8 cellular contexts compared by ENCODE assay signal in the genomic region with DNA sequence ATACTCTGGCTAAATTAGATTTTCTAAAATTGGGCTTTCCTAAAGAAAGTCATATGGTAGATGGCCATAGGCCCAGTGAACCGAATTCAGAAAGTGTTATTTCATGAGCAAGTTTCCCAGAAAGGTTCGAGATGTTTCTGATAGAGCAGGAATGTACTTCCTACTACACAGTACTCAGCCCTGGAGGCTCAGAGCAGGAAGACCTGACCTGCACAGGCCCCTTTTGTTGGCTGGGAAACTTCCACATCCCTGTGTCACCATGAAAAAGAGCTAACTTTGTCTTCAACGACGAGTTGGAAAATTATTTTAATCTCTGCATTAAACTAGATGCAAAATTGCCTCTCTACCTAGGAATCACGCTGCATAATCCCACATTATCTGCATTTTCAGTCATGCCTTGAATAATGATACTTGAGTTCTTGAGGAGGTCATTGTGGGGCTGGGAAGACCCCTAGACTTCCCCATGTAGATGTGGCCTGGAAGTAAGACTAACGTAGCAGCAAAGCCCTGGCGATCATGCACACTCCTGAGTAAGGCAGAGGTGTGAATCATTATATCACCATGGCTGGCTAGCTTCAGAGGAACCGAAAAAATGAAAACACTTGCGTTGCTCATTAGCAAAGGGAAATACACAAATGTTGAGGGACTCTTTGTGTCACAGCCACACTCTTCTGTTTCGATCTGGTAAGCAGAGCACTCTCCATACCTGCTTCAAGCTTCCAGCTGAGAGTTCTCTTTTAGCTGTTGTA. TPM values are rescaled to one million over a fixed set of nuclear protein-coding genes. Genes with fewer than 3 reads are reported as not detected.
DNase-seq lines count a peak whose midpoint lies in the region; ATAC-seq, FAIRE-seq and TF ChIP-seq lines count a peak whose summit lies in the region.

No MANE protein-coding gene starts in this region.

- TF ChIP-seq POLR2A in GM12878 (IDR thresholded peaks at IDR 0.05; ENCODE audit: low read depth, low read length) (no peak), sigmoid colon (IDR thresholded peaks at IDR 0.05) (no peak)

- peaks cover 4 to 21% (median 15%) of the 10 kb centered on the region in 3 donors for H3K36me3 Mint-ChIP-seq in CD8-positive, alpha-beta memory T cell
- no peaks in the 10 kb centered on the region for H3K36me3 Mint-ChIP-seq in HFFc6 (ENCODE audit: low read depth)

- RAD21 ChIA-PET in GM12878 (lab: Charles Lee; ENCODE audit: unreplicated experiment): interaction anchor here (0.9 to 8.0 kb wide), 17 partner anchors 12 to 64 kb away, joined by 3 to 187 read pairs (median 4); partner anchors contain the start of genes CMTM6 and CMTM7

- no peak overlapping the region for H3K9ac ChIP-seq in GM12878 (ENCODE audit: control insufficient read depth, insufficient read depth, low read length)

- no peaks in the 10 kb centered on the region for H4K20me1 ChIP-seq in GM12878 (ENCODE audit: control insufficient read depth, insufficient read depth)

- CTCF ChIA-PET in CD8-positive, alpha-beta memory T cell (lab: Charles Lee): interaction anchor here (1.4 to 7.2 kb wide), 5 partner anchors 13 to 62 kb away, joined by 3 to 62 read pairs (median 15); no protein-coding TSS in a partner anchor
- CTCF ChIA-PET in GM12878 (lab: Yijun Ruan, JAX): interaction anchor here (1.0 to 10.6 kb wide), 14 partner anchors 11 to 62 kb away, joined by 3 to 88 read pairs (median 4); partner anchors contain the start of gene CMTM7

- H3K27ac ChIP-seq in CD8-positive, alpha-beta memory T cell (ENCODE audit: low read depth, low read length): no peak overlapping the region
- H3K27ac ChIP-seq in GM12878 (ENCODE audit: control insufficient read depth, insufficient read depth) (peak overlapping the region; percentile 38), sigmoid colon (no peak overlapping the region)

- peaks cover 56 to 91% (median 60%) of the 10 kb centered on the region in 3 donors for H3K4me1 Mint-ChIP-seq in CD8-positive, alpha-beta memory T cell
- peaks cover 49% of the 10 kb centered on the region for H3K4me1 Mint-ChIP-seq in HFFc6 (ENCODE audit: low read depth)

- DNase-seq in CD8-positive, alpha-beta memory T cell: no peak
- peak; percentile 92 for DNase-seq in GM12878 (ENCODE audit: low read depth, low spot score)
- DNase-seq in HFFc6: no peak
- no peak for DNase-seq in NOMO-1 (lab: John Stamatoyannopoulos, UW; ENCODE audit: unreplicated experiment in 2 of 2)
- DNase-seq in sigmoid colon: no peak
- DNase-seq in NCI-H524 (lab: John Stamatoyannopoulos, UW): no peak

- no peak overlapping the region for H2AFZ ChIP-seq in GM12878 (ENCODE audit: control insufficient read depth, low read depth, low read length)

- H3K9me3 Mint-ChIP-seq in CD8-positive, alpha-beta memory T cell: no peaks in the 10 kb centered on the region
- H3K9me3 Mint-ChIP-seq in HFFc6: no peaks in the 10 kb centered on the region

- no peaks in the 10 kb centered on the region for H3K36me3 ChIP-seq in CD8-positive, alpha-beta memory T cell (ENCODE audit: insufficient read depth, low read length)
- H3K36me3 ChIP-seq in GM12878 (ENCODE audit: control insufficient read depth in 2 of 2, insufficient read depth in 2 of 2, low read length in 1 of 2) (no peaks in the 10 kb centered on the region), sigmoid colon (no peaks in the 10 kb centered on the region)

- peak overlapping the region; percentile 6 to 83 (median 64) for H3K4me3 Mint-ChIP-seq in CD8-positive, alpha-beta memory T cell
- no peak overlapping the region for H3K4me3 Mint-ChIP-seq in HFFc6

- no peak for TF ChIP-seq CTCF in GM12878 (IDR thresholded peaks at IDR 0.05 in 2 of 3, conservative IDR thresholded peaks at IDR 0.05 in 1 of 3; ENCODE audit: control insufficient read depth in 2 of 3, extremely low read depth in 1 of 3, insufficient read depth in 1 of 3, low read depth in 3 of 3, low read length in 3 of 3)
- no peak for TF ChIP-seq CTCF in HFFc6 (IDR thresholded peaks at IDR 0.05)
- TF ChIP-seq CTCF in sigmoid colon (IDR thresholded peaks at IDR 0.05): no peak

- intact Hi-C loops in GM12878 (cut with micrococcal nuclease; ENCODE audit: unreplicated experiment) (loop anchor here (1.0 to 2.0 kb wide), 4 partner anchors 17 to 56 kb away; no protein-coding TSS in a partner anchor), sigmoid colon (cut with DNase I) (no loop called here)

- H3K4me1 ChIP-seq in CD8-positive, alpha-beta memory T cell (ENCODE audit: insufficient read depth, low read length): peaks cover 49% of the 10 kb centered on the region
- peaks cover 56% of the 10 kb centered on the region for H3K4me1 ChIP-seq in GM12878 (ENCODE audit: control insufficient read depth, insufficient read depth, low read length)
- H3K4me1 ChIP-seq in sigmoid colon: peaks cover 0 to 9% (median 4%) of the 10 kb centered on the region in 4 donors

- no TSS peak for BruUV-seq in GM12878 (replicated peaks; lab: Mats Ljungman, UMichigan)

- no peaks in the 10 kb centered on the region for H3K79me2 ChIP-seq in GM12878 (ENCODE audit: control insufficient read depth, insufficient read depth, low read length)

- in situ Hi-C loops in GM12878 (cut with MboI): no loop called here

- H3K4me2 ChIP-seq in GM12878 (ENCODE audit: control insufficient read depth, insufficient read depth): peak overlapping the region; percentile 69

- POLR2A ChIA-PET in CD8-positive, alpha-beta memory T cell (lab: Charles Lee): interaction anchor here (0.6 to 2.6 kb wide), 8 partner anchors 10 to 48 kb away, joined by 3 to 8 read pairs (median 3); partner anchors contain the start of gene CMTM7
- POLR2A ChIA-PET in GM12878 (lab: Charles Lee): interaction anchor here (0.6 to 8.6 kb wide), 10 partner anchors 11 to 110 kb away, joined by 3 to 158 read pairs (median 6); no protein-coding TSS in a partner anchor

- TF ChIP-seq EP300 in GM12878 (IDR thresholded peaks at IDR 0.05; ENCODE audit: borderline replicate concordance in 1 of 2, control insufficient read depth in 1 of 2, low read depth in 2 of 2, low read length in 2 of 2): peak; percentile 96 to 99
- TF ChIP-seq EP300 in sigmoid colon (IDR thresholded peaks at IDR 0.05): no peak

- FAIRE-seq in GM12878 (lab: Jason Lieb, UNC): peak; percentile 93

- SMC1A ChIA-PET in GM12878 (lab: Charles Lee; ENCODE audit: uncharacterized antibody, unreplicated experiment): interaction anchor here (0.7 to 14.2 kb wide), 17 partner anchors 9 to 434 kb away, joined by 3 to 307 read pairs (median 5); partner anchors contain the start of gene CMTM7

- H3K27me3 ChIP-seq in CD8-positive, alpha-beta memory T cell (ENCODE audit: insufficient read depth, low read length, poor library complexity, severe bottlenecking): no peaks in the 10 kb centered on the region
- no peaks in the 10 kb centered on the region for H3K27me3 ChIP-seq in GM12878 (replicated peaks in 1 of 2; ENCODE audit: control insufficient read depth in 2 of 2, insufficient read depth in 2 of 2, low read length in 1 of 2)
- no peaks in the 10 kb centered on the region for H3K27me3 ChIP-seq in sigmoid colon

- no peaks in the 10 kb centered on the region for H3K9me3 ChIP-seq in CD8-positive, alpha-beta memory T cell (ENCODE audit: low read length)
- no peaks in the 10 kb centered on the region; the same call in 2 of the 3 replicates for H3K9me3 ChIP-seq in GM12878 (replicated peaks; ENCODE audit: control insufficient read depth, insufficient read depth, low read length)
- H3K9me3 ChIP-seq in sigmoid colon: no peaks in the 10 kb centered on the region

- H3K27ac Mint-ChIP-seq in CD8-positive, alpha-beta memory T cell: peak overlapping the region; percentile 82 to 95 (median 89)
- H3K27ac Mint-ChIP-seq in HFFc6: no peak overlapping the region

- ATAC-seq in GM19328 (IDR thresholded peaks at IDR 0.05; ENCODE audit: unreplicated experiment) (peak; percentile 93), HG03135 (IDR thresholded peaks at IDR 0.05; ENCODE audit: unreplicated experiment) (peak; percentile 86), GM12878 (peak; percentile 89)

- peaks cover 0 to 2% of the 10 kb centered on the region in 2 donors for H3K27me3 Mint-ChIP-seq in CD8-positive, alpha-beta memory T cell
- no peaks in the 10 kb centered on the region; the same call in none of the 2 replicates for H3K27me3 Mint-ChIP-seq in HFFc6 (ENCODE audit: insufficient read depth)

- WGBS in GM12878 (ENCODE audit: insufficient coverage, insufficient replicate concordance, low lambda C conversion rate, missing lambda C conversion rate): 1% methylated on average over 10 of the region's 10 CpGs
- 66 to 83% methylated on average over 10 of the region's 10 CpGs for WGBS in sigmoid colon, 2 donors

- no peak overlapping the region for H3K4me3 ChIP-seq in CD8-positive, alpha-beta memory T cell (ENCODE audit: low read length)
- H3K4me3 ChIP-seq in GM12878 (no peak overlapping the region), sigmoid colon (no peak overlapping the region)

- no peak for TF ChIP-seq RAD21 in GM12878 (IDR thresholded peaks at IDR 0.05; ENCODE audit: insufficient read depth, low read depth, low read length)

RNA-seq across cellular contexts. Expression of gene CMTM7, which starts 47.1 kb away (rescaled TPM):
- 10 to 100 TPM; 33.5 to 39.4 TPM for total RNA-seq in CD8-positive, alpha-beta memory T cell
- 113 TPM for polyA plus RNA-seq in CD8-positive, alpha-beta memory T cell
- 49.6 and 52.0 TPM in 2 replicates for total RNA-seq in GM12878 (2013; cell fraction: nucleolus; rRNA removed)
- total RNA-seq in GM12878 (2014; rRNA removed) (7.2 and 9.9 TPM in 2 replicates), GM12878 (2014; rRNA removed; fragmentation: Illumina TruSeq; extraction: Trizol) (8.6 and 9.7 TPM in 2 replicates), GM12878 (2021) (12.5 and 13.7 TPM in 2 replicates), sigmoid colon (1 to 10 TPM; 7.1 to 9.9 (median 8.2) TPM)
- 2.1 TPM for polyA plus RNA-seq in GM12878 (2011; ENCODE audit: low read depth)
- polyA plus RNA-seq in GM12878 (2011; rRNA removed) (23.2 and 30.5 TPM in 2 replicates), GM12878 (2014; fragmentation: Illumina TruSeq; extraction: Trizol) (16.7 and 21.0 TPM in 2 replicates), GM12878 (2014; fragmentation: Nextera tagmentation; extraction: Ambion mirVana) (10 to 100 TPM in 1 of 2 experiments, 1 to 10 TPM in 1; 3.7 to 12.0 TPM), GM12878 (2014; rRNA removed) (15.4 and 15.6 TPM in 2 replicates), GM12878 (2016; fragmentation: Nextera tagmentation; extraction: Ambion mirVana) (10 to 100 TPM; 29.5 to 36.4 TPM), sigmoid colon (10 to 100 TPM in 1 of 3 donors, 1 to 10 TPM in 2; 3.6 to 13.3 (median 6.9) TPM)
- polyA plus RNA-seq in GM12878 (2011; cell fraction: cytosol; rRNA removed): 39.6 and 41.5 TPM in 2 replicates
- polyA plus RNA-seq in GM12878 (2011; cell fraction: nucleus; rRNA removed): 32.7 and 36.0 TPM in 2 replicates
- 1.5 and 2.9 TPM in 2 replicates for polyA plus RNA-seq in GM12878 (2012)
- 11.0 and 21.9 TPM in 2 replicates for polyA minus RNA-seq in GM12878 (2011; rRNA and poly(A)+ RNA removed)
- 12.0 and 15.0 TPM in 2 replicates for polyA minus RNA-seq in GM12878 (2011; cell fraction: cytosol; rRNA and poly(A)+ RNA removed)
- polyA minus RNA-seq in GM12878 (2011; cell fraction: nucleus; rRNA and poly(A)+ RNA removed): 13.4 and 19.5 TPM in 2 replicates
- 10 to 100 TPM; 10.1 to 17.7 (median 15.7) TPM for total RNA-seq in HFFc6 (2021; fragmentation: NEBNext Ultra II Directional; extraction: Animal tissue kit (Norgen Biotek cat#: 25700))
